ENCODE assay signal across 15 cellular contexts in the genomic region with DNA sequence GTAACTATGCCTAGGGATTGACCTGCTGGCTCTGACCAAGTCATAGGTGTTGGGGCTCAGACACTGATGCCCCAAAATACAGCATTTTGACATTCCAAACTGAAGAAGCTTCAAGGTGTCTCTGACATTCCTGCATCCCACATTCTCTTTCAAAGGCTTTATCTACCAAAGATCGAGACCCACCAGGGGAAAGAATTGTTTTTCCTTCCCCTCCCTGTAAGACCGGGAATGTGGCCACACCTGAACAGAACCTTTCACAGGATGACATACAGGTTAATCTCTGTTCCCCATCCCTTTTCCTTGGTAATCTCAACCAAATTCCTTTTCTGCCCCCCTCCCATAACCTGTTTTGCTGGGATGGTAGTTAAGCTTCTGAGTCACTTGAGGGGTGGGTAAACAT.
"Had no signal": no experiment of that assay in that cellular context is flagged by ENCODE, and none has a peak within 500 bp of the region (broad histone marks: within the 10 kb centered on the region; RNA-seq: fewer than 3 reads in every experiment).

No MANE protein-coding gene starts in this region.

- H3K4me3 Mint-ChIP-seq: activated T-cell treated with anti-CD3 and anti-CD28 coated beads, Interleukin-2, amount 50 U/mL, for 4 hours; naive B cell had no signal

- H3K27me3 ChIP-seq: ascending aorta, testis had no signal

- H3K27ac ChIP-seq: ascending aorta, psoas muscle, testis had no signal

- H3K9me3 Mint-ChIP-seq: activated T-cell treated with anti-CD3 and anti-CD28 coated beads, Interleukin-2, amount 50 U/mL, for 4 hours; naive B cell had no signal

- H3K36me3 Mint-ChIP-seq: naive B cell had no signal

- H3K9me3 ChIP-seq: ascending aorta, psoas muscle, testis had no signal

- DNase-seq: activated CD4-positive, alpha-beta T cell treated with anti-CD3 and anti-CD28 coated beads, Interleukin-2, amount 50 U/mL, for 1 hour; activated naive CD4-positive, alpha-beta T cell; activated T-cell treated with anti-CD3 and anti-CD28 coated beads, Interleukin-2, amount 50 U/mL, for 4 hours; foreskin melanocyte; head of caudate nucleus; left ventricle myocardium superior; naive B cell; nucleus accumbens; psoas muscle; stimulated activated CD4-positive, alpha-beta T cell treated with anti-CD3 and anti-CD28 coated beads, Interleukin-2, amount 100 ng/mL, for 48 hours; stimulated activated naive CD8-positive, alpha-beta T cell treated with anti-CD3 and anti-CD28 coated beads, Interleukin-15, Interleukin-2, amounts not matched to agents 100 U/mL and 50 U/mL, for 24 hours; T-helper 2 cell; testis had no signal

- ATAC-seq: activated T-cell treated with anti-CD3 and anti-CD28 coated beads, Interleukin-2, amount 50 U/mL, for 4 hours; left ventricle myocardium superior; psoas muscle; sciatic nerve; stimulated activated naive CD8-positive, alpha-beta T cell treated with anti-CD3 and anti-CD28 coated beads, Interleukin-15, Interleukin-2, amounts not matched to agents 100 U/mL and 50 U/mL, for 24 hours had no signal

- H3K27me3 Mint-ChIP-seq: naive B cell had no signal
